Comparison of ENCODE assay signal across 8 cellular contexts in the genomic region with DNA sequence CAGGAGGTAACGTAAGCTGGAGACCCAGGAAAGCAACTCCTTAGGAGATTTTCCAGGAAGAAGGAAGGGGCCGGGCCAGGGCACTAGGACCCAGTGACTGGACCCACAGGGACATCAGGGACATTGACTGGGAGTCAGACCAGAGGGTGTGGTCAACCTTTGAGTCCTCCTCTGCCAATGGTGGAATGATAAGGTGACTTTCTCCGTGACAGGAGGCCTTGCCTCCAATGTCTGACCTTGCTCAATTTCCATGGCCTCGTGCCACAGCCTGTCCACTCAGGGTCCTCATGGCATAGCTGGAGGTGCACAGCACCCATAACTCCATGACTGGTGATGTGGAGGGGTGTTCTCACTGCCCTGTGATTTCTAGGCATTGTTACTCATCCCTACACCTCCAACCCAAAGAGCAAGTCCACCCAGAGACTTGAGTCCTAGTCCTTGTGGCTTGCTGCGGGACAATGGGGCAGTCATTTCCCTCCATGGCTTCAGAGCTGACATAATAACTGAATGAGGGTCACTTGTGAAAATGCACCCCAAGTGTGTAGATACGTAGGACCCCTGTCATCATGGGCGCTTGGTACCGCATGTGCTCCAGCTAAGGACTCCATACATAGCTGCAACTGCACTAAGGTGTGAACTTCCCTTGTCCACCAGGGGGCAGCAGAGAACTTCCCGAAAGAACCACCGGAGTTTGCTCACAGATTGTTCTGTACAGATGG. TPM values are rescaled to one million over a fixed set of nuclear protein-coding genes. Genes with fewer than 3 reads are reported as not detected.
A peak's percentile ranks its signal among the peaks of the same experiment; 100 is the strongest.
DNase-seq lines count a peak whose midpoint lies in the region; ATAC-seq and TF ChIP-seq lines count a peak whose summit lies in the region.

No MANE protein-coding gene starts in this region.

- no peaks in the 10 kb centered on the region for H3K9me3 Mint-ChIP-seq in activated B cell treated with CpG ODN at 0.5 μM for 24 hours

- H3K4me3 ChIP-seq in kidney epithelial cell (ENCODE audit: low read depth, low read length) = no peak overlapping the region

- peaks cover under 1% of the 10 kb centered on the region for H3K27me3 Mint-ChIP-seq in activated B cell treated with CpG ODN at 0.5 μM for 24 hours

- H3K27me3 ChIP-seq in kidney epithelial cell (ENCODE audit: control insufficient read depth, insufficient read depth, low read length) = no peaks in the 10 kb centered on the region

- CTCF ChIA-PET in activated B cell treated with CpG ODN at 0.5 μM for 24 hours (lab: Charles Lee) = interaction anchor here (0.6 to 3.0 kb wide), 15 partner anchors 8 to 1416 kb away, joined by 3 to 22 read pairs (median 3); a partner anchor contains a TSS

- POLR2A ChIA-PET in activated B cell treated with CpG ODN at 0.5 μM for 24 hours (lab: Charles Lee) = no interaction called here

- H3K36me3 Mint-ChIP-seq in activated B cell treated with CpG ODN at 0.5 μM for 24 hours (ENCODE audit: low read depth) = no peaks in the 10 kb centered on the region

- intact Hi-C loops in activated B cell treated with CpG ODN at 0.5 μM for 24 hours (cut with micrococcal nuclease) = loop anchor here (1.0 kb wide), 2 partner anchors 209 to 223 kb away; no protein-coding TSS in a partner anchor

- ATAC-seq in GM18520 (IDR thresholded peaks at IDR 0.05; ENCODE audit: unreplicated experiment) (peak; percentile 50), HG03139 (IDR thresholded peaks at IDR 0.05; ENCODE audit: unreplicated experiment) (peak; percentile 85), activated B cell treated with CpG ODN at 0.5 μM for 24 hours (ENCODE audit: low read depth) (peak; percentile 71)

- no peaks in the 10 kb centered on the region for H3K36me3 ChIP-seq in kidney epithelial cell (ENCODE audit: control insufficient read depth, insufficient read depth, low read length)

- in situ Hi-C loops in ACHN (cut with HindIII; ENCODE audit: low pct_ligation_motif_present, low pct_unique_long_range_greater_than_20kb, low sequenced_read_pairs) = loop anchor here (25.0 kb wide), 1 partner anchor 205 kb away; no protein-coding TSS in a partner anchor

- no peaks in the 10 kb centered on the region for H3K4me1 Mint-ChIP-seq in activated B cell treated with CpG ODN at 0.5 μM for 24 hours

- TF ChIP-seq CTCF in activated B cell treated with CpG ODN at 0.5 μM for 24 hours (IDR thresholded peaks at IDR 0.05) (peak; percentile 54), kidney epithelial cell (IDR thresholded peaks at IDR 0.05; ENCODE audit: insufficient read depth, low read length, poor library complexity, severe bottlenecking) (peak; percentile 84)

- H3K27ac Mint-ChIP-seq in activated B cell treated with CpG ODN at 0.5 μM for 24 hours = no peak overlapping the region

- no peak overlapping the region for H3K27ac ChIP-seq in caudate nucleus (ENCODE audit: low read depth, low read length)

- no peak overlapping the region for H3K4me3 Mint-ChIP-seq in activated B cell treated with CpG ODN at 0.5 μM for 24 hours

- DNase-seq in ACHN (peak; percentile 87), NCI-H345 treated with DMSO at 0.1 percent for 48 hours (lab: John Stamatoyannopoulos, UW; ENCODE audit: unreplicated experiment) (peak; percentile 71), activated B cell treated with CpG ODN at 0.5 μM for 24 hours (peak; percentile 57), caudate nucleus (lab: John Stamatoyannopoulos, UW) (peak in 58 of 61 donors; percentile 10 to 94 (median 68)), kidney epithelial cell (ENCODE audit: low read depth) (no peak)
- DNase-seq in stimulated activated CD4-positive, alpha-beta T cell treated with anti-CD3 and anti-CD28 coated beads, Interleukin-1b, Interleukin-23, amount 100 ng/mL, for 4 hours (ENCODE audit: low read depth in 2 of 2) = peak; percentile 68 to 82

RNA-seq across cellular contexts. Expression of a gene that starts 4.1 kb away (rescaled TPM):
- total RNA-seq in activated B cell treated with CpG ODN at 0.5 μM for 24 hours = not detected in 2 replicates
- not detected in 2 replicates for total RNA-seq in kidney epithelial cell

RNA-seq across cellular contexts. Expression of a gene that starts 16.9 kb away (rescaled TPM):
- total RNA-seq in activated B cell treated with CpG ODN at 0.5 μM for 24 hours = not detected in 2 replicates
- total RNA-seq in kidney epithelial cell = 13.8 and 15.8 TPM in 2 replicates

Comparison
In these comparisons a context has a peak if more than half of its experiments do, and no peak if none do; other contexts are left out.
1. RNA of a gene that starts 16.9 kb away (total RNA-seq): 13.8 to 15.8 TPM in kidney epithelial cell; not detected in activated B cell treated with CpG ODN at 0.5 μM for 24 hours; every median in the first group is over 10 times any median in the second.
2. Peak in every context shown above with its lines, with median percentiles within 50 percentile points of each other: ATAC-seq.